Comparison of ENCODE assay signal across 1 cellular context in genomic region chr2:72077702-72078169, GRCh38.
A peak's percentile ranks its signal among the peaks of the same experiment; 100 is the strongest.
TF ChIP-seq lines count a peak whose summit lies in the region.

No MANE protein-coding gene starts in this region.

TF ChIP-seq in HepG2, 621 proteins besides CTCF, POLR2A, EP300 and RAD21 (continued from another document and continues in another):
- TF ChIP-seq HNF1A (IDR thresholded peaks at IDR 0.05; ENCODE audit: low read depth) (peak; percentile 100), HNF1A (CRISPR knock-in tag; IDR thresholded peaks at IDR 0.05; ENCODE audit: borderline replicate concordance) (peak; percentile 100), TRAFD1 (CRISPR knock-in tag; IDR thresholded peaks at IDR 0.05; ENCODE audit: borderline replicate concordance) (no peak), ONECUT2 (CRISPR knock-in tag; IDR thresholded peaks at IDR 0.05) (peak; percentile 53; the same call in 1 of the 2 replicates), POLR2AphosphoS2 (IDR thresholded peaks at IDR 0.05; ENCODE audit: low read depth, low read length) (no peak), THAP7 (CRISPR knock-in tag; IDR thresholded peaks at IDR 0.05) (no peak), ZNF451 (CRISPR knock-in tag; IDR thresholded peaks at IDR 0.05) (no peak), PLSCR1 (CRISPR knock-in tag; IDR thresholded peaks at IDR 0.05; ENCODE audit: borderline replicate concordance) (no peak), BCL6 (CRISPR knock-in tag; IDR thresholded peaks at IDR 0.05) (peak; percentile 95), SRF (IDR thresholded peaks at IDR 0.05; ENCODE audit: low read depth, low read length) (0 out of 2 replicates have a peak, but pooled peaks have one; percentile 38), ZNF740 (CRISPR knock-in tag; IDR thresholded peaks at IDR 0.05) (no peak), ZFX (CRISPR knock-in tag; IDR thresholded peaks at IDR 0.05; ENCODE audit: low read depth) (no peak), FOXP4 (CRISPR knock-in tag; IDR thresholded peaks at IDR 0.05) (peak; percentile 94), LCORL (IDR thresholded peaks at IDR 0.05) (no peak), LCORL (CRISPR knock-in tag; IDR thresholded peaks at IDR 0.05) (peak; percentile 88), ZNF879 (CRISPR knock-in tag; IDR thresholded peaks at IDR 0.05) (no peak), ZNF841 (CRISPR knock-in tag; IDR thresholded peaks at IDR 0.05; ENCODE audit: borderline replicate concordance) (no peak), ZNF549 (CRISPR knock-in tag; IDR thresholded peaks at IDR 0.05) (no peak), DMTF1 (CRISPR knock-in tag; IDR thresholded peaks at IDR 0.05) (no peak), MAX (IDR thresholded peaks at IDR 0.05) (no peak), ZNF230 (CRISPR knock-in tag; IDR thresholded peaks at IDR 0.05) (no peak), ZNF687 (CRISPR knock-in tag; IDR thresholded peaks at IDR 0.05) (no peak), MTA3 (CRISPR knock-in tag; IDR thresholded peaks at IDR 0.05) (no peak), PRDM10 (CRISPR knock-in tag; IDR thresholded peaks at IDR 0.05; ENCODE audit: low read depth) (no peak), FOXC1 (CRISPR knock-in tag; IDR thresholded peaks at IDR 0.05; ENCODE audit: borderline replicate concordance) (no peak), REXO4 (CRISPR knock-in tag; IDR thresholded peaks at IDR 0.05; ENCODE audit: borderline replicate concordance) (no peak), ZNF3 (CRISPR knock-in tag; IDR thresholded peaks at IDR 0.05) (no peak; the same call in 1 of the 2 replicates), RFX1 (IDR thresholded peaks at IDR 0.05) (no peak), U2AF1 (optimal IDR thresholded peaks at IDR 0.05; ENCODE audit: low read depth, low read length) (no peak), KLF9 (CRISPR knock-in tag; IDR thresholded peaks at IDR 0.05; ENCODE audit: low read depth) (0 out of 2 replicates have a peak, but pooled peaks have one; percentile 67), MED1 (CRISPR knock-in tag; IDR thresholded peaks at IDR 0.05) (peak; percentile 88), HDAC6 (IDR thresholded peaks at IDR 0.05; ENCODE audit: low read depth, low read length) (no peak), ZNF616 (CRISPR knock-in tag; IDR thresholded peaks at IDR 0.05; ENCODE audit: low read depth) (no peak), MXD4 (CRISPR knock-in tag; IDR thresholded peaks at IDR 0.05) (peak; percentile 55; the same call in 1 of the 2 replicates), ZNF335 (CRISPR knock-in tag; IDR thresholded peaks at IDR 0.05) (no peak), KDM2A (CRISPR knock-in tag; IDR thresholded peaks at IDR 0.05; ENCODE audit: borderline replicate concordance, low read depth) (no peak), SOX5 (CRISPR knock-in tag; IDR thresholded peaks at IDR 0.05; ENCODE audit: borderline replicate concordance) (peak; percentile 99), ZNF33A (CRISPR knock-in tag; IDR thresholded peaks at IDR 0.05; ENCODE audit: borderline replicate concordance) (peak; percentile 47; the same call in 1 of the 2 replicates), MIER2 (CRISPR knock-in tag; IDR thresholded peaks at IDR 0.05) (peak; percentile 70; the same call in 1 of the 2 replicates)
